In genomic region chr14:67618617-67619063, GRCh38 we compare ENCODE assay signal across 8 cellular contexts. TPM values are rescaled to one million over a fixed set of nuclear protein-coding genes. Genes with fewer than 3 reads are reported as not detected.
DNase-seq lines count a peak whose midpoint lies in the region; ATAC-seq, FAIRE-seq and TF ChIP-seq lines count a peak whose summit lies in the region.

No MANE protein-coding gene starts in this region.

- no peaks in the 10 kb centered on the region for H3K36me3 ChIP-seq in mammary epithelial cell (ENCODE audit: insufficient read depth, low read length)
- H3K36me3 ChIP-seq in kidney (ENCODE audit: control insufficient read depth in 1 of 2, insufficient read depth in 2 of 2, low read length in 2 of 2) = no peaks in the 10 kb centered on the region
- no peaks in the 10 kb centered on the region for H3K36me3 ChIP-seq in stomach smooth muscle (ENCODE audit: control insufficient read depth in 2 of 2, insufficient read depth in 2 of 2, low read length in 2 of 2)

- H3K4me2 ChIP-seq in mammary epithelial cell (ENCODE audit: insufficient read depth, low read depth, low read length) = no peak overlapping the region

- H3K4me1 ChIP-seq in mammary epithelial cell (ENCODE audit: insufficient read depth, low read length) = peaks cover 28% of the 10 kb centered on the region
- peaks cover 0 to 5% of the 10 kb centered on the region in 2 donors for H3K4me1 ChIP-seq in kidney (ENCODE audit: control insufficient read depth in 1 of 2, insufficient read depth in 1 of 2, low read depth in 1 of 2, low read length in 2 of 2)
- peaks cover 20% of the 10 kb centered on the region for H3K4me1 ChIP-seq in stomach smooth muscle (ENCODE audit: control insufficient read depth, insufficient read depth, low read length)

- no peaks in the 10 kb centered on the region for H4K20me1 ChIP-seq in mammary epithelial cell (ENCODE audit: insufficient read depth, low read length)

- TF ChIP-seq CTCF in 22Rv1 (IDR thresholded peaks at IDR 0.05) = peak; percentile 76
- peak; percentile 68 to 74 for TF ChIP-seq CTCF in mammary epithelial cell (conservative IDR thresholded peaks at IDR 0.05 in 1 of 2, IDR thresholded peaks at IDR 0.05 in 1 of 2; ENCODE audit: extremely low read depth in 1 of 2, insufficient read depth in 1 of 2, low read depth in 1 of 2, low read length in 2 of 2)
- TF ChIP-seq CTCF in kidney (IDR thresholded peaks at IDR 0.05; ENCODE audit: borderline replicate concordance, extremely low read depth, insufficient read depth) = peak; percentile 65

- no peak for FAIRE-seq in kidney (lab: Jason Lieb, UNC)

- DNase-seq in ELR (ENCODE audit: low read depth) (peak; percentile 88), M059J (ENCODE audit: low read depth) (peak; percentile 87), SHP77 treated with DMSO at 0.1 percent for 48 hours (lab: John Stamatoyannopoulos, UW) (peak; percentile 61), mammary epithelial cell (peak; percentile 62), kidney (no peak)

- H3K4me3 ChIP-seq in mammary epithelial cell (replicated peaks in 1 of 3; ENCODE audit: insufficient read depth in 1 of 3, low read depth in 2 of 3, low read length in 3 of 3) = no peak overlapping the region
- H3K4me3 ChIP-seq in kidney (ENCODE audit: low read length in 2 of 2) = no peak overlapping the region
- peak overlapping the region in 1 of 2 donors; percentile 84 for H3K4me3 ChIP-seq in stomach smooth muscle (ENCODE audit: low read length in 2 of 2)

- BruUV-seq in mammary epithelial cell (replicated peaks; lab: Mats Ljungman, UMichigan) = no TSS peak

- H3K9ac ChIP-seq in mammary epithelial cell (ENCODE audit: insufficient read depth, low read length) (peak overlapping the region; percentile 65), kidney (ENCODE audit: low read length in 2 of 2) (peak overlapping the region in 1 of 2 donors; percentile 37), stomach smooth muscle (ENCODE audit: low read length in 2 of 2) (no peak overlapping the region)

- intact Hi-C loops in mammary epithelial cell (cut with micrococcal nuclease) = loop anchor here (1.0 to 2.0 kb wide), 4 partner anchors 34 to 86 kb away; partner anchors contain the start of gene RDH11
- intact Hi-C loops in kidney (cut with DNase I) = loop anchor here (10.0 kb wide), 1 partner anchor 46 kb away; no protein-coding TSS in a partner anchor

- dilution Hi-C loops in mammary epithelial cell (cut with HindIII; ENCODE audit: low sequenced_read_pairs) = no loop called here

- no peaks in the 10 kb centered on the region for H3K9me3 ChIP-seq in mammary epithelial cell (replicated peaks; ENCODE audit: insufficient read depth, low read length)
- no peaks in the 10 kb centered on the region for H3K9me3 ChIP-seq in kidney (ENCODE audit: control insufficient read depth in 1 of 2, low read length in 2 of 2)
- no peaks in the 10 kb centered on the region for H3K9me3 ChIP-seq in stomach smooth muscle (ENCODE audit: control insufficient read depth in 2 of 2, low read length in 2 of 2)

- H3K27me3 ChIP-seq in mammary epithelial cell (ENCODE audit: insufficient read depth, low read length) (no peaks in the 10 kb centered on the region), stomach smooth muscle (ENCODE audit: control insufficient read depth in 1 of 2, insufficient read depth in 2 of 2, low read length in 2 of 2) (no peaks in the 10 kb centered on the region)

- H3K27ac ChIP-seq in 22Rv1 = peak overlapping the region; percentile 76
- peak overlapping the region; percentile 67 for H3K27ac ChIP-seq in mammary epithelial cell (ENCODE audit: insufficient read depth, low read depth, low read length)
- H3K27ac ChIP-seq in kidney (ENCODE audit: low read depth in 2 of 2, low read length in 2 of 2) = peak overlapping the region in 1 of 2 donors; percentile 25
- H3K27ac ChIP-seq in stomach smooth muscle (ENCODE audit: low read length) = peak overlapping the region; percentile 76

- no peak overlapping the region for H2AFZ ChIP-seq in mammary epithelial cell (ENCODE audit: low read depth, low read length)

- no peak for ATAC-seq in HG03039 (IDR thresholded peaks at IDR 0.05; ENCODE audit: unreplicated experiment)

- CTCF ChIA-PET in mammary epithelial cell (lab: Charles Lee; ENCODE audit: low non-redundant PET) = interaction anchor here (0.6 to 1.9 kb wide), 5 partner anchors 19 to 86 kb away, joined by 3 to 19 read pairs (median 7); partner anchors contain the start of gene PIGH

- H3K79me2 ChIP-seq in mammary epithelial cell (ENCODE audit: insufficient read depth, low read length) = no peaks in the 10 kb centered on the region

- in situ Hi-C loops in mammary epithelial cell (cut with MboI; ENCODE audit: low sequenced_read_pairs in 2 of 2) = loop anchor here in 1 of 2 donors (5.0 to 10.0 kb wide), 2 partner anchors 49 to 86 kb away; partner anchors contain the start of gene RDH12

RNA-seq across cellular contexts. Expression of gene ARG2, which starts 1.1 kb away (rescaled TPM):
- 22.6 and 26.4 TPM in 2 replicates for total RNA-seq in M059J (2014; rRNA removed; shearing (Covaris generic))
- total RNA-seq in mammary epithelial cell (10 to 100 TPM in 1 of 2 donors, 1 to 10 TPM in 1; 5.0 to 19.1 TPM), kidney (19.2 TPM)
- polyA plus RNA-seq in mammary epithelial cell (10.8 TPM), kidney (ENCODE audit: insufficient read depth, low read depth, low replicate concordance) (77.0 TPM)
- 28.3 TPM for polyA minus RNA-seq in mammary epithelial cell

RNA-seq across cellular contexts. Expression of gene PIGH, which starts 18.6 kb away (rescaled TPM):
- 23.2 and 32.8 TPM in 2 replicates for total RNA-seq in M059J (2014; rRNA removed; shearing (Covaris generic))
- total RNA-seq in mammary epithelial cell (10 to 100 TPM; 16.7 to 18.2 TPM), kidney (31.7 TPM)
- polyA plus RNA-seq in mammary epithelial cell (19.5 TPM), kidney (ENCODE audit: insufficient read depth, low read depth, low replicate concordance) (44.9 TPM)
- polyA minus RNA-seq in mammary epithelial cell = 5.5 TPM

RNA-seq across cellular contexts. Expression of gene VTI1B, which starts 55.8 kb away (rescaled TPM):
- 54.6 and 54.9 TPM in 2 replicates for total RNA-seq in M059J (2014; rRNA removed; shearing (Covaris generic))
- total RNA-seq in mammary epithelial cell (10 to 100 TPM; 37.3 to 72.8 TPM), kidney (110 TPM)
- polyA plus RNA-seq in mammary epithelial cell (42.5 TPM), kidney (ENCODE audit: insufficient read depth, low read depth, low replicate concordance) (211 TPM)
- polyA minus RNA-seq in mammary epithelial cell = 14.6 TPM
